ENCODE assay signal across 13 cellular contexts in the genomic region with DNA sequence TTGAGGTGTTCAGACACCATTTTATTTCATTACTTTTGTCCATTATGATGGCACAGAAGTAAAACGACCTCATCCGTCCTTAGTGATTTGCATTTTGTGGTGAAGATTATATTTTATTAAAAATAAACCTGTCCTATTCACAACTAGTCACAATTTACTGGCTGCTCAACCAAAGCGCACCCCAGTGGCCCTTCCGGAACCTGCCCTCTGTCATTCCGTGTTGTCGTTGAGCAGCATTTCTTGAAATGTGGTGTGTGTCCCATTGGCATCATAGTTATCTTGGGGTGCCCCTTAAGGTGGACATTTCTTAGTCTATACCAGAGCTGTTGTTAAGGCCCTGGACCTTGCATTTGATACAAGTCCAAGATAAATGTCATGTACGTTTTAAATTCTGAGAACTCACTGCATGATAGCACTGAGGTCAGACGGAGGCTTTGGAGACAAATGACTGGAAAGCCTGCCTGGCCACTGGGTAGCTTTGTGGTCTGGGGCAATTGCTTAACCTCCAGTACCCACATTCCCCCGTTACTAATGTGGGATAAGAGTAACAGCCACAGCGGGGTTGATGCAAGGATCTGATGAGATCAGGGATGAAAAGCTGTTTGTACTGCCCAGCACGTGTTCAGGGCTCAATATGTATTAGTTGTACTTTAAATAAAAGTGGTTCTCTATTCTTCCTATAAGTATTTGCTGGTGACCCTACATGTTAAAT. TPM values are rescaled to one million over a fixed set of nuclear protein-coding genes. Genes with fewer than 3 reads are reported as not detected.
DNase-seq lines count a peak whose midpoint lies in the region; ATAC-seq lines count a peak whose summit lies in the region.
"Had no signal": no experiment of that assay in that cellular context is flagged by ENCODE, and none has a peak within 500 bp of the region (broad histone marks: within the 10 kb centered on the region; RNA-seq: fewer than 3 reads in every experiment).

No MANE protein-coding gene starts in this region.

- no peak overlapping the region for H2BK5ac ChIP-seq in trophoblast cell (ENCODE audit: low read depth, low read length, poor library complexity)

- H3K79me1 ChIP-seq in trophoblast cell (ENCODE audit: low read length): no peaks in the 10 kb centered on the region

- WGBS in trophoblast cell (ENCODE audit: extremely low coverage, insufficient coverage, insufficient read length): no CpG with 5 or more reads among the region's 11 CpGs

- peak; percentile 77 to 86 for DNase-seq in AML-193 (lab: John Stamatoyannopoulos, UW)
- DNase-seq in M059J (ENCODE audit: low read depth): peak; percentile 90
- DNase-seq in amniotic epithelial cell (ENCODE audit: low read depth): peak; percentile 99
- peak; percentile 98 for DNase-seq in iris pigment epithelial cell (ENCODE audit: low read depth)
- DNase-seq in trophoblast cell: no peak
- no peak for DNase-seq in DMS53 (lab: John Stamatoyannopoulos, UW)
- DNase-seq in caudate nucleus (lab: John Stamatoyannopoulos, UW): no peak
- DNase-seq: naive B cell, small intestine, T-helper 9 cell, uterus had no signal

- no peak overlapping the region for H3K4ac ChIP-seq in trophoblast cell (ENCODE audit: low read depth, low read length)

- H3K4me2 ChIP-seq in trophoblast cell (ENCODE audit: low read length): no peak overlapping the region

- no peak overlapping the region for H2AK5ac ChIP-seq in trophoblast cell (ENCODE audit: low read length)

- H3K27ac ChIP-seq in trophoblast cell (ENCODE audit: low read depth, low read length): no peak overlapping the region
- H3K27ac ChIP-seq in caudate nucleus (ENCODE audit: low read depth, low read length): no peak overlapping the region
- H3K27ac ChIP-seq: uterus had no signal

- ATAC-seq in HG03432 (IDR thresholded peaks at IDR 0.05; ENCODE audit: unreplicated experiment): no peak
- ATAC-seq: HepG2 had no signal

- H3K4me3 ChIP-seq in trophoblast cell (ENCODE audit: low read depth, low read length): no peak overlapping the region
- H3K4me3 ChIP-seq: uterus had no signal

- no peak overlapping the region for H2BK12ac ChIP-seq in trophoblast cell (ENCODE audit: low read length)

- no peak overlapping the region for H3K23ac ChIP-seq in trophoblast cell (ENCODE audit: low read length)

- no peaks in the 10 kb centered on the region for H3K9me3 ChIP-seq in trophoblast cell (ENCODE audit: insufficient read depth, low read depth, low read length)
- H3K9me3 ChIP-seq: uterus had no signal

- no peaks in the 10 kb centered on the region for H3K27me3 ChIP-seq in trophoblast cell (ENCODE audit: insufficient read depth, low read length)
- H3K27me3 ChIP-seq: uterus had no signal

- no peaks in the 10 kb centered on the region for H3K79me2 ChIP-seq in trophoblast cell (ENCODE audit: control insufficient read depth, insufficient read depth, low read length, poor library complexity)

- no peak overlapping the region for H4K12ac ChIP-seq in trophoblast cell (ENCODE audit: low read depth, low read length)

- no peak overlapping the region for H3K14ac ChIP-seq in trophoblast cell (ENCODE audit: low read length)

- peaks cover 6 to 8% of the 10 kb centered on the region in 2 experiments for H3K36me3 ChIP-seq in trophoblast cell (ENCODE audit: control insufficient read depth in 1 of 2, insufficient read depth in 2 of 2, low read length in 2 of 2)
- H3K36me3 ChIP-seq: uterus had no signal

- H2BK120ac ChIP-seq in trophoblast cell (ENCODE audit: insufficient read depth, low read length, poor library complexity): no peak overlapping the region

- H4K8ac ChIP-seq in trophoblast cell (ENCODE audit: low read depth, low read length): no peak overlapping the region

- no peak overlapping the region for H3K18ac ChIP-seq in trophoblast cell (ENCODE audit: low read length)

- no peak overlapping the region for H3K9ac ChIP-seq in trophoblast cell (ENCODE audit: low read length)

- H3K4me1 ChIP-seq in trophoblast cell (ENCODE audit: control insufficient read depth in 1 of 2, insufficient read depth in 2 of 2, low read length in 2 of 2): no peaks in the 10 kb centered on the region
- H3K4me1 ChIP-seq: uterus had no signal

- H2AFZ ChIP-seq in trophoblast cell (ENCODE audit: insufficient read depth, low read length, poor library complexity): no peak overlapping the region

- no peak overlapping the region for H4K91ac ChIP-seq in trophoblast cell (ENCODE audit: low read depth, low read length)

RNA-seq across cellular contexts. Expression of gene BACH1, which starts 36.2 kb away (rescaled TPM):
- total RNA-seq in M059J (2014; rRNA removed; shearing (Covaris generic)): 25.5 and 38.3 TPM in 2 replicates
- polyA plus RNA-seq in trophoblast cell (2013): 72.6 and 72.7 TPM in 2 replicates

Comparison
In these comparisons a context has a peak if more than half of its experiments do, and no peak if none do; other contexts are left out.
1. DNase-seq: peak in AML-193 (2 of 2), M059J (single experiment), amniotic epithelial cell (single experiment) and iris pigment epithelial cell (single experiment); none in trophoblast cell (0 of 2), DMS53 (single experiment) and caudate nucleus (0 of 61).